ENCODE assay signal across 1 cellular context in genomic region chr6:27688014-27688586, GRCh38.
A peak's percentile ranks its signal among the peaks of the same experiment; 100 is the strongest.
TF ChIP-seq lines count a peak whose summit lies in the region.

No MANE protein-coding gene starts in this region.

TF ChIP-seq in HEK293, 187 proteins besides CTCF, POLR2A, EP300 and RAD21 (continued from another document):
- TF ChIP-seq KLF17 (tag by site-specific recombination; IDR thresholded peaks at IDR 0.05): peak; percentile 94
- TF ChIP-seq ZNF660 (tag by site-specific recombination; IDR thresholded peaks at IDR 0.05): peak; percentile 99
- 0 out of 2 replicates have a peak, but pooled peaks have one; percentile 30 for TF ChIP-seq ZNF518A (tag by site-specific recombination; conservative IDR thresholded peaks at IDR 0.05; ENCODE audit: low read depth)
- peak; percentile 17; the same call in 1 of the 2 replicates for TF ChIP-seq ZNF513 (tag by site-specific recombination; IDR thresholded peaks at IDR 0.05)
- TF ChIP-seq ZBTB10 (tag by site-specific recombination; IDR thresholded peaks at IDR 0.05): peak; percentile 61
- no peak for TF ChIP-seq ZNF114 (tag by site-specific recombination; IDR thresholded peaks at IDR 0.05)
- no peak for TF ChIP-seq ZNF521 (tag by site-specific recombination; IDR thresholded peaks at IDR 0.05)
- TF ChIP-seq ZNF701 (tag by site-specific recombination; IDR thresholded peaks at IDR 0.05): no peak
- TF ChIP-seq AEBP2 (tag by site-specific recombination; IDR thresholded peaks at IDR 0.05; ENCODE audit: borderline replicate concordance): no peak
- TF ChIP-seq ZNF658 (tag by site-specific recombination; IDR thresholded peaks at IDR 0.05): no peak
- TF ChIP-seq MEIS1 (CRISPR knock-in tag; IDR thresholded peaks at IDR 0.05; ENCODE audit: borderline replicate concordance): no peak
- no peak for TF ChIP-seq ZNF302 (tag by site-specific recombination; IDR thresholded peaks at IDR 0.05; ENCODE audit: low read depth)
- no peak for TF ChIP-seq ZNF791 (tag by site-specific recombination; IDR thresholded peaks at IDR 0.05)
- TF ChIP-seq ZNF140 (tag by site-specific recombination; IDR thresholded peaks at IDR 0.05): no peak
- TF ChIP-seq SETDB1 (IDR thresholded peaks at IDR 0.05; ENCODE audit: insufficient read length, low read length): no peak
- TF ChIP-seq ZNF544 (tag by site-specific recombination; IDR thresholded peaks at IDR 0.05): no peak
- TF ChIP-seq ZNF274 (IDR thresholded peaks at IDR 0.05; ENCODE audit: low read length): no peak
- TF ChIP-seq ZNF274 (tag by site-specific recombination; IDR thresholded peaks at IDR 0.05; ENCODE audit: borderline replicate concordance): no peak
- no peak for TF ChIP-seq ZNF433 (tag by site-specific recombination; IDR thresholded peaks at IDR 0.05; ENCODE audit: low read depth)
- no peak for TF ChIP-seq ZNF510 (tag by site-specific recombination; IDR thresholded peaks at IDR 0.05; ENCODE audit: insufficient replicate concordance)
- TF ChIP-seq SP2 (tag by site-specific recombination; IDR thresholded peaks at IDR 0.05): no peak
- peak; percentile 92 for TF ChIP-seq ZNF580 (tag by site-specific recombination; IDR thresholded peaks at IDR 0.05)
- 0 out of 2 replicates have a peak, but pooled peaks have one; percentile 9 for TF ChIP-seq ZNF654 (tag by site-specific recombination; IDR thresholded peaks at IDR 0.05; ENCODE audit: low read depth)
- TF ChIP-seq ZNF600 (tag by site-specific recombination; IDR thresholded peaks at IDR 0.05): peak; percentile 89
- TF ChIP-seq PATZ1 (tag by site-specific recombination; IDR thresholded peaks at IDR 0.05): peak; percentile 58
- no peak; the same call in 1 of the 2 replicates for TF ChIP-seq OSR2 (tag by site-specific recombination; IDR thresholded peaks at IDR 0.05)
- TF ChIP-seq ZNF362 (tag by site-specific recombination; IDR thresholded peaks at IDR 0.05): peak; percentile 13; the same call in 1 of the 2 replicates
- TF ChIP-seq ZNF214 (tag by site-specific recombination; IDR thresholded peaks at IDR 0.05; ENCODE audit: borderline replicate concordance): peak; percentile 53; the same call in 1 of the 2 replicates
- TF ChIP-seq ZNF830 (tag by site-specific recombination; IDR thresholded peaks at IDR 0.05; ENCODE audit: low read depth): no peak
- TF ChIP-seq HOXC10 (CRISPR knock-in tag; IDR thresholded peaks at IDR 0.05): no peak
- no peak for TF ChIP-seq YY2 (tag by site-specific recombination; IDR thresholded peaks at IDR 0.05)
- no peak for TF ChIP-seq ZNF514 (tag by site-specific recombination; IDR thresholded peaks at IDR 0.05)
- no peak; the same call in 1 of the 2 replicates for TF ChIP-seq ZNF37A (tag by site-specific recombination; IDR thresholded peaks at IDR 0.05)
- TF ChIP-seq ZNF837 (tag by site-specific recombination; IDR thresholded peaks at IDR 0.05): 0 out of 2 replicates have a peak, but pooled peaks have one; percentile 44
- TF ChIP-seq ZNF146 (tag by site-specific recombination; IDR thresholded peaks at IDR 0.05): no peak
- TF ChIP-seq SCRT2 (tag by site-specific recombination; IDR thresholded peaks at IDR 0.05): peak; percentile 13; the same call in 1 of the 2 replicates
- TF ChIP-seq HOXA7 (CRISPR knock-in tag; IDR thresholded peaks at IDR 0.05; ENCODE audit: borderline replicate concordance): no peak
- TF ChIP-seq ZNF792 (tag by site-specific recombination; IDR thresholded peaks at IDR 0.05): no peak
- no peak for TF ChIP-seq GLIS2 (tag by site-specific recombination; IDR thresholded peaks at IDR 0.05)
- no peak for TF ChIP-seq ZNF155 (tag by site-specific recombination; IDR thresholded peaks at IDR 0.05)
- TF ChIP-seq GLI2 (tag by site-specific recombination; IDR thresholded peaks at IDR 0.05; ENCODE audit: borderline replicate concordance, low read depth): no peak
- peak; percentile 80; the same call in 1 of the 2 replicates for TF ChIP-seq ZXDB (tag by site-specific recombination; IDR thresholded peaks at IDR 0.05)
- 0 out of 2 replicates have a peak, but pooled peaks have one; percentile 33 for TF ChIP-seq OVOL3 (tag by site-specific recombination; IDR thresholded peaks at IDR 0.05)
- TF ChIP-seq ZNF416 (tag by site-specific recombination; IDR thresholded peaks at IDR 0.05): no peak
- TF ChIP-seq ZNF10 (tag by site-specific recombination; IDR thresholded peaks at IDR 0.05): peak; percentile 55
- TF ChIP-seq ZNF585B (tag by site-specific recombination; IDR thresholded peaks at IDR 0.05): no peak
- no peak for TF ChIP-seq BCL6B (tag by site-specific recombination; IDR thresholded peaks at IDR 0.05)
- TF ChIP-seq ZFP41 (tag by site-specific recombination; IDR thresholded peaks at IDR 0.05; ENCODE audit: borderline replicate concordance): no peak
- peak; percentile 14; the same call in 1 of the 2 replicates for TF ChIP-seq ZNF335 (tag by site-specific recombination; conservative IDR thresholded peaks at IDR 0.05)
- no peak for TF ChIP-seq KLF16 (tag by site-specific recombination; IDR thresholded peaks at IDR 0.05)
- TF ChIP-seq ZNF76 (tag by site-specific recombination; IDR thresholded peaks at IDR 0.05; ENCODE audit: borderline replicate concordance, low read depth): peak; percentile 36; the same call in 1 of the 2 replicates
